ENCODE assay signal across 8 cellular contexts in the genomic region with DNA sequence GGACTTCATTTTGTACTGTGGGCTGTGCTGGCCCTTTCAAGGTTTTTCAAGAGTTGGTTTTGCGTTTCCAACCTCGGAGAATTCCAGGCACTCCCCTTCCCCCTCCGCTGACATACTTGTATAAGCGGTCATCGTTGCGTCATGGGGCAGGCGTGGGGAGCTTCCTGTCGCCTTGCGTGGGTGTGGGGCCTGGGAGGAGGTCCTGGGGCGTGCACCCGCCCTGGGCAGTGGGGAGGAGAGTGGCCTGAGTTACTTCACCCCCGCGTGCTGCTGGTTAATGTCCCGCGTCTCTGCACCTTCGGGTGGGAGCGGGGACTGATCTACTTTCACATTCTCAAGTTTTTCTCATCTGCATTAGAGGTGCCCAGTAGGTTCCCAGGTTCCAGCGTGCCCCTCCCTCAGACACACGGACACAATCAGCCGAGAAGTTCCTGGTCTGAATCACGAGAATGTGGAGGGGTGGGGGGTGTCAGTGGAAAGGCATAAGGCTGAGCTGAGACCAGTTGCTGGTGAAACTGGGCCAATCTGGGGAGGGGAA. TPM values are rescaled to one million over a fixed set of nuclear protein-coding genes. Genes with fewer than 3 reads are reported as not detected.
DNase-seq lines count a peak whose midpoint lies in the region; ATAC-seq, FAIRE-seq and TF ChIP-seq lines count a peak whose summit lies in the region.

No MANE protein-coding gene starts in this region.

- H3K4me3 ChIP-seq in gastroesophageal sphincter (peak overlapping the region; percentile 46 to 96), vagina (peak overlapping the region; percentile 82 to 84)

- H3K36me3 ChIP-seq in gastroesophageal sphincter = no peaks in the 10 kb centered on the region
- no peaks in the 10 kb centered on the region for H3K36me3 ChIP-seq in vagina

- no peak for FAIRE-seq in RCC 7860 (lab: Jason Lieb, UNC)

- H3K4me1 ChIP-seq in gastroesophageal sphincter (peaks cover 0 to 48% (median 16%) of the 10 kb centered on the region in 3 donors), vagina (peaks cover 24% of the 10 kb centered on the region)

- ATAC-seq in gastroesophageal sphincter = peak; percentile 26

- 3% methylated on average over 7 of the region's 21 CpGs; no CpG with 5 or more reads in 1 of the 2 donors for WGBS in gastroesophageal sphincter (ENCODE audit: low coverage in 1 of 2), 2 donors

- peak overlapping the region; percentile 93 to 100 (median 98) for H3K27ac ChIP-seq in gastroesophageal sphincter
- H3K27ac ChIP-seq in vagina = peak overlapping the region; percentile 98

- TF ChIP-seq CTCF in gastroesophageal sphincter (IDR thresholded peaks at IDR 0.05) = peak in 2 of 4 experiments; percentile 4 to 10
- TF ChIP-seq CTCF in vagina (IDR thresholded peaks at IDR 0.05) = no peak

- TF ChIP-seq EP300 in gastroesophageal sphincter (IDR thresholded peaks at IDR 0.05) = no peak

- H3K27me3 ChIP-seq in gastroesophageal sphincter (no peaks in the 10 kb centered on the region), vagina (no peaks in the 10 kb centered on the region)

- TF ChIP-seq POLR2A in gastroesophageal sphincter (IDR thresholded peaks at IDR 0.05) (peak; percentile 58 to 85), vagina (IDR thresholded peaks at IDR 0.05) (peak in 1 of 2 donors; percentile 93)

- H3K9me3 ChIP-seq in gastroesophageal sphincter (no peaks in the 10 kb centered on the region), vagina (no peaks in the 10 kb centered on the region)

- intact Hi-C loops in vagina (cut with DNase I) = loop anchor here (5.0 to 10.0 kb wide), 2 partner anchors 52 to 690 kb away; partner anchors contain the start of gene LYL1

- peak; percentile 82 for DNase-seq in AG20443 (ENCODE audit: low spot score)
- peak; percentile 59 for DNase-seq in H4 (ENCODE audit: low spot score)
- peak; percentile 86 for DNase-seq in RCC 7860 (ENCODE audit: low spot score)
- DNase-seq in activated naive CD4-positive, alpha-beta T cell treated with anti-CD3 and anti-CD28 coated beads, Interleukin-2, amount 50 U/mL, for 16 hours = peak; percentile 48
- DNase-seq in nucleus accumbens (lab: John Stamatoyannopoulos, UW) = peak in 29 of 56 donors; percentile 5 to 68 (median 32)
- peak in 1 of 2 donors; percentile 99 for DNase-seq in vagina (ENCODE audit: extremely low spot score in 2 of 2)
- no peak for DNase-seq in midbrain (lab: John Stamatoyannopoulos, UW)

RNA-seq across cellular contexts. Expression of gene IER2, which starts 4.1 kb away (rescaled TPM):
- total RNA-seq in H4 (2014; rRNA removed; shearing (Covaris generic)) = 6.4 and 14.6 TPM in 2 replicates
- total RNA-seq in gastroesophageal sphincter (10 to 100 TPM; 33.8 to 62.1 (median 48.0) TPM), vagina (152 TPM)

RNA-seq across cellular contexts. Expression of gene STX10, which starts 4.1 kb away (rescaled TPM):
- total RNA-seq in H4 (2014; rRNA removed; shearing (Covaris generic)) = 68.5 and 94.4 TPM in 2 replicates
- total RNA-seq in gastroesophageal sphincter (10 to 100 TPM; 45.1 to 69.0 (median 53.0) TPM), vagina (71.5 TPM)

RNA-seq across cellular contexts. Expression of gene NACC1, which starts 36.2 kb away (rescaled TPM):
- total RNA-seq in H4 (2014; rRNA removed; shearing (Covaris generic)) = 46.2 and 55.0 TPM in 2 replicates
- total RNA-seq in gastroesophageal sphincter (10 to 100 TPM; 23.8 to 55.2 (median 26.2) TPM), vagina (22.6 TPM)

RNA-seq across cellular contexts. Expression of gene TRMT1, which starts 37.8 kb away (rescaled TPM):
- total RNA-seq in H4 (2014; rRNA removed; shearing (Covaris generic)) = 22.5 and 35.1 TPM in 2 replicates
- total RNA-seq in gastroesophageal sphincter (10 to 100 TPM; 25.7 to 30.0 (median 28.7) TPM), vagina (28.0 TPM)

RNA-seq across cellular contexts. Expression of gene LYL1, which starts 51.7 kb away (rescaled TPM):
- total RNA-seq in H4 (2014; rRNA removed; shearing (Covaris generic)) = not detected in 2 replicates
- total RNA-seq in gastroesophageal sphincter = 10 to 100 TPM in 2 of 4 donors, 1 to 10 TPM in 2; 9.9 to 11.8 (median 10.8) TPM
- total RNA-seq in vagina = 11.5 TPM
